ENCODE assay signal across 1 cellular context in genomic region chr11:62532096-62532495, GRCh38.
TF ChIP-seq lines count a peak whose summit lies in the region.

No MANE protein-coding gene starts in this region.

TF ChIP-seq in IMR-90, 13 proteins besides CTCF, POLR2A, EP300 and RAD21:
- TF ChIP-seq SMC3 (IDR thresholded peaks at IDR 0.05; ENCODE audit: low read depth, low read length) (no peak), CEBPB (IDR thresholded peaks at IDR 0.05; ENCODE audit: low read depth, low read length) (no peak), MXI1 (IDR thresholded peaks at IDR 0.05; ENCODE audit: borderline replicate concordance, low read depth, low read length) (no peak), BHLHE40 (IDR thresholded peaks at IDR 0.05; ENCODE audit: low read depth, low read length) (no peak), RFX5 (IDR thresholded peaks at IDR 0.05; ENCODE audit: low read depth, low read length) (no peak), MAFK (IDR thresholded peaks at IDR 0.05; ENCODE audit: low read depth, low read length) (no peak), FOS (IDR thresholded peaks at IDR 0.05; ENCODE audit: low read depth, low read length) (no peak), RCOR1 (IDR thresholded peaks at IDR 0.05; ENCODE audit: insufficient replicate concordance, low read length) (no peak), ELK1 (IDR thresholded peaks at IDR 0.05; ENCODE audit: borderline replicate concordance, low read depth, low read length) (no peak), USF2 (IDR thresholded peaks at IDR 0.05; ENCODE audit: low read depth, low read length) (no peak), MAZ (IDR thresholded peaks at IDR 0.05; ENCODE audit: borderline replicate concordance, low read depth, low read length) (no peak), CHD1 (IDR thresholded peaks at IDR 0.05; ENCODE audit: low read depth, low read length) (no peak), NFE2L2 (IDR thresholded peaks at IDR 0.05; ENCODE audit: low read depth, low read length) (no peak)
